8 cellular contexts compared by ENCODE assay signal in genomic region chr20:50987493-50988210, GRCh38. TPM values are rescaled to one million over a fixed set of nuclear protein-coding genes. Genes with fewer than 3 reads are reported as not detected.
DNase-seq lines count a peak whose midpoint lies in the region; ATAC-seq, FAIRE-seq and TF ChIP-seq lines count a peak whose summit lies in the region.

No MANE protein-coding gene starts in this region.

- no TSS peak for BruUV-seq in HCT116 (replicated peaks; lab: Mats Ljungman, UMichigan)

- H3K4me3 ChIP-seq in HCT116 (replicated peaks in 1 of 2; ENCODE audit: low read depth in 1 of 2, low read length in 2 of 2) = peak overlapping the region; percentile 34 to 36
- H3K4me3 ChIP-seq in keratinocyte (ENCODE audit: control insufficient read depth in 2 of 3, extremely low read depth in 1 of 3, insufficient read depth in 2 of 3, low read depth in 1 of 3, low read length in 3 of 3) = no peak overlapping the region

- H3K9ac ChIP-seq in HCT116 (ENCODE audit: low read length) (peak overlapping the region; percentile 15; the same call in 1 of the 2 replicates), keratinocyte (ENCODE audit: control insufficient read depth, extremely low read depth, insufficient read depth, low read length) (peak overlapping the region; percentile 2)

- CTCF ChIA-PET in HCT116 (lab: Charles Lee) = interaction anchor here (0.6 to 4.8 kb wide), 57 partner anchors 9 to 1141 kb away, joined by 3 to 106 read pairs (median 4); partner anchors contain the start of genes BCAS4, DPM1 and MOCS3

- in situ Hi-C loops in T47D (cut with HindIII; ENCODE audit: low pct_unique_long_range_greater_than_20kb, low sequenced_read_pairs) = no loop called here

- H3K27ac ChIP-seq in HCT116 (ENCODE audit: low read depth, low read length) (no peak overlapping the region), VCaP (no peak overlapping the region), keratinocyte (ENCODE audit: control insufficient read depth, insufficient read depth, low read length) (no peak overlapping the region)

- H3K79me2 ChIP-seq in HCT116 (ENCODE audit: insufficient read depth, low read length) (no peaks in the 10 kb centered on the region), keratinocyte (ENCODE audit: control insufficient read depth, insufficient read depth, low read length) (no peaks in the 10 kb centered on the region)

- H3K9me3 ChIP-seq in HCT116 (ENCODE audit: control insufficient read depth in 1 of 2, insufficient read depth in 1 of 2, low read depth in 1 of 2, low read length in 2 of 2) = no peaks in the 10 kb centered on the region
- H3K9me3 ChIP-seq in keratinocyte (ENCODE audit: control insufficient read depth, low read depth, low read length) = no peaks in the 10 kb centered on the region

- H3K4me2 ChIP-seq in HCT116 (ENCODE audit: low read length) (peak overlapping the region; percentile 71), keratinocyte (ENCODE audit: control insufficient read depth, extremely low read depth, insufficient read depth, low read depth, low read length) (peak overlapping the region; percentile 28)

- H3K36me3 ChIP-seq in HCT116 (ENCODE audit: control insufficient read depth in 1 of 2, insufficient read depth in 2 of 2, low read length in 2 of 2) (no peaks in the 10 kb centered on the region), keratinocyte (ENCODE audit: control insufficient read depth in 2 of 2, extremely low read depth in 1 of 2, insufficient read depth in 2 of 2, low read length in 2 of 2) (no peaks in the 10 kb centered on the region)

- TF ChIP-seq CTCF in HCT116 (IDR thresholded peaks at IDR 0.05 in 2 of 3, conservative IDR thresholded peaks at IDR 0.05 in 1 of 3; ENCODE audit: borderline replicate concordance in 1 of 3, insufficient read depth in 1 of 3, low read depth in 2 of 3, low read length in 2 of 3) = peak; percentile 80 to 89 (median 86)
- TF ChIP-seq CTCF in VCaP (conservative IDR thresholded peaks at IDR 0.05) = peak; percentile 95
- TF ChIP-seq CTCF in keratinocyte (optimal IDR thresholded peaks at IDR 0.05 in 1 of 3, IDR thresholded peaks at IDR 0.05 in 1 of 3, conservative IDR thresholded peaks at IDR 0.05 in 1 of 3; ENCODE audit: extremely low read depth in 1 of 3, insufficient read depth in 2 of 3, low read length in 3 of 3) = peak; percentile 77 to 93 (median 91)

- peak; percentile 83 for FAIRE-seq in keratinocyte (lab: Jason Lieb, UNC)

- no peaks in the 10 kb centered on the region for H3K9me2 ChIP-seq in HCT116 (ENCODE audit: insufficient read depth)

- H3K4me1 ChIP-seq in HCT116 (ENCODE audit: control insufficient read depth in 1 of 2, insufficient read depth in 2 of 2, low read length in 2 of 2) (peaks cover 0 to 9% of the 10 kb centered on the region in 2 experiments; a peak in 1 of 4 replicates), keratinocyte (ENCODE audit: control insufficient read depth, extremely low read depth, insufficient read depth, low read length) (peaks cover 12% of the 10 kb centered on the region)

- H2AFZ ChIP-seq in HCT116 (ENCODE audit: low read depth, low read length, poor library complexity, severe bottlenecking) (peak overlapping the region; percentile 27), keratinocyte (ENCODE audit: control insufficient read depth, low read length) (peak overlapping the region; percentile 54)

- RAD21 ChIA-PET in HCT116 (lab: Charles Lee; ENCODE audit: low non-redundant PET in 1 of 2, low total read pairs in 2 of 2, uncharacterized antibody in 2 of 2, unreplicated experiment in 2 of 2) = interaction anchor here (0.6 to 1.7 kb wide), 18 partner anchors 11 to 1163 kb away, joined by 3 to 15 read pairs (median 4); partner anchors contain the start of gene BCAS4 (in 1 of the 2)

- no peaks in the 10 kb centered on the region for H3K27me3 ChIP-seq in HCT116 (ENCODE audit: insufficient read depth, low read length)
- H3K27me3 ChIP-seq in keratinocyte (ENCODE audit: control insufficient read depth, extremely low read depth, insufficient read depth, low read length) = no peaks in the 10 kb centered on the region

- no peaks in the 10 kb centered on the region for H3K9me1 ChIP-seq in keratinocyte (ENCODE audit: control insufficient read depth, extremely low read depth, insufficient read depth, low read length)

- TF ChIP-seq POLR2A in HCT116 (IDR thresholded peaks at IDR 0.05; ENCODE audit: borderline replicate concordance, extremely low read depth, insufficient read depth, insufficient read length) = no peak

- DNase-seq in COLO668 (lab: John Stamatoyannopoulos, UW; ENCODE audit: unreplicated experiment) = peak; percentile 71
- peak; percentile 92 for DNase-seq in HCT116 (ENCODE audit: low read depth, low spot score)
- DNase-seq in NCI-H2227 (lab: John Stamatoyannopoulos, UW; ENCODE audit: unreplicated experiment) = peak; percentile 88
- DNase-seq in T47D (ENCODE audit: low read depth in 1 of 2, low spot score in 1 of 2) = peak; percentile 66 to 92
- DNase-seq in keratinocyte (ENCODE audit: low read depth, low spot score) = peak; percentile 75
- DNase-seq in stimulated activated CD4-positive, alpha-beta T cell treated with anti-CD3 and anti-CD28 coated beads, Interleukin-2, amount 100 ng/mL, for 24 hours = peak; percentile 48 to 74

- intact Hi-C loops in HCT116 (cut with micrococcal nuclease) = loop anchor here (1.0 to 10.0 kb wide), 6 partner anchors 319 to 1096 kb away; no protein-coding TSS in a partner anchor

- POLR2A ChIA-PET in HCT116 (lab: Charles Lee) = interaction anchor here (0.9 to 1.7 kb wide), 5 partner anchors 29 to 379 kb away, joined by 3 to 6 read pairs (median 4); partner anchors contain the start of genes DPM1 and MOCS3

- peak; percentile 97 for ATAC-seq in HCT116
- no peak for ATAC-seq in HG03025 (IDR thresholded peaks at IDR 0.05; ENCODE audit: low FRiP score, unreplicated experiment)

- peak; percentile 96 for TF ChIP-seq RAD21 in HCT116 (IDR thresholded peaks at IDR 0.05; ENCODE audit: low read depth)

- dilution Hi-C loops in keratinocyte (cut with MboI; ENCODE audit: extremely low pct_ligation_motif_present, low sequenced_read_pairs) = no loop called here

- H4K20me1 ChIP-seq in HCT116 (ENCODE audit: insufficient read depth) (no peaks in the 10 kb centered on the region), keratinocyte (ENCODE audit: control insufficient read depth, extremely low read depth, insufficient read depth, low read length) (no peaks in the 10 kb centered on the region)

TF ChIP-seq in HCT116, 20 proteins besides CTCF, POLR2A, EP300 and RAD21 (continues in another document):
- TF ChIP-seq FOSL1 (IDR thresholded peaks at IDR 0.05; ENCODE audit: low read depth) = no peak
- peak; percentile 25 for TF ChIP-seq TCF7L2 (IDR thresholded peaks at IDR 0.05; ENCODE audit: borderline replicate concordance, extremely low read depth, insufficient read depth, insufficient read length)
- no peak for TF ChIP-seq JUND (IDR thresholded peaks at IDR 0.05)
- no peak for TF ChIP-seq CBX3 (IDR thresholded peaks at IDR 0.05; ENCODE audit: low read depth)
- TF ChIP-seq EGR1 (IDR thresholded peaks at IDR 0.05; ENCODE audit: low read depth) = no peak
- TF ChIP-seq ATF3 (IDR thresholded peaks at IDR 0.05) = no peak
- no peak for TF ChIP-seq ZFX (IDR thresholded peaks at IDR 0.05)
- no peak for TF ChIP-seq SRF (IDR thresholded peaks at IDR 0.05; ENCODE audit: low read depth)

RNA-seq across cellular contexts. Expression of gene MOCS3, which starts 29.0 kb away (rescaled TPM):
- total RNA-seq in HCT116 (2021; ENCODE audit: unreplicated experiment) = 6.4 TPM
- polyA plus RNA-seq in HCT116 (2012) = 2.9 and 3.4 TPM in 2 replicates
- polyA plus RNA-seq in keratinocyte = 4.0 to 5.8 TPM (median 4.5 TPM) in 3 replicates
- 1.1 TPM for polyA plus RNA-seq in keratinocyte (2011; ENCODE audit: low read depth)
- 3.1 and 3.4 TPM in 2 replicates for polyA plus RNA-seq in keratinocyte (2011; cell fraction: cytosol; rRNA removed)
- polyA plus RNA-seq in keratinocyte (2011; cell fraction: nucleus; rRNA removed) = 4.7 and 5.6 TPM in 2 replicates
- 2.8 and 5.2 TPM in 2 replicates for polyA plus RNA-seq in keratinocyte (2012; ENCODE audit: low replicate concordance)
- polyA minus RNA-seq in keratinocyte = 6.3 to 10.3 TPM (median 7.0 TPM) in 3 replicates
- polyA minus RNA-seq in keratinocyte (2011; cell fraction: cytosol; rRNA and poly(A)+ RNA removed) = 8.2 TPM
- 7.5 and 8.1 TPM in 2 replicates for polyA minus RNA-seq in keratinocyte (2011; cell fraction: nucleus; rRNA and poly(A)+ RNA removed)

RNA-seq across cellular contexts. Expression of gene DPM1, which starts 29.3 kb away (rescaled TPM):
- 65.5 TPM for total RNA-seq in HCT116 (2021; ENCODE audit: unreplicated experiment)
- 34.6 and 52.8 TPM in 2 replicates for polyA plus RNA-seq in HCT116 (2012)
- polyA plus RNA-seq in keratinocyte = 57.2 to 99.4 TPM (median 78.0 TPM) in 3 replicates
- polyA plus RNA-seq in keratinocyte (2011; ENCODE audit: low read depth) = 54.8 TPM
- polyA plus RNA-seq in keratinocyte (2011; cell fraction: cytosol; rRNA removed) = 52.2 and 67.8 TPM in 2 replicates
- polyA plus RNA-seq in keratinocyte (2011; cell fraction: nucleus; rRNA removed) = 56.3 and 100 TPM in 2 replicates
- polyA plus RNA-seq in keratinocyte (2012; ENCODE audit: low replicate concordance) = 64.9 and 71.9 TPM in 2 replicates
- 4.3 to 21.9 TPM (median 14.2 TPM) in 3 replicates for polyA minus RNA-seq in keratinocyte
- polyA minus RNA-seq in keratinocyte (2011; cell fraction: cytosol; rRNA and poly(A)+ RNA removed) = 26.7 TPM
- 16.5 and 22.0 TPM in 2 replicates for polyA minus RNA-seq in keratinocyte (2011; cell fraction: nucleus; rRNA and poly(A)+ RNA removed)

RNA-seq across cellular contexts. Expression of gene KCNG1, which starts 35.3 kb away (rescaled TPM):
- 54.6 TPM for total RNA-seq in HCT116 (2021; ENCODE audit: unreplicated experiment)
- polyA plus RNA-seq in HCT116 (2012) = 80.8 and 83.2 TPM in 2 replicates
- 2.3 to 4.6 TPM (median 2.5 TPM) in 3 replicates for polyA plus RNA-seq in keratinocyte
- polyA plus RNA-seq in keratinocyte (2011; ENCODE audit: low read depth) = 12.0 TPM
- polyA plus RNA-seq in keratinocyte (2011; cell fraction: cytosol; rRNA removed) = 3.1 and 4.9 TPM in 2 replicates
- polyA plus RNA-seq in keratinocyte (2011; cell fraction: nucleus; rRNA removed) = 3.8 and 4.3 TPM in 2 replicates
- 2.7 and 24.5 TPM in 2 replicates for polyA plus RNA-seq in keratinocyte (2012; ENCODE audit: low replicate concordance)
- polyA minus RNA-seq in keratinocyte = 1.7 to 3.1 TPM (median 3.0 TPM) in 3 replicates
- polyA minus RNA-seq in keratinocyte (2011; cell fraction: cytosol; rRNA and poly(A)+ RNA removed) = 11.9 TPM
- 1.5 and 3.2 TPM in 2 replicates for polyA minus RNA-seq in keratinocyte (2011; cell fraction: nucleus; rRNA and poly(A)+ RNA removed)

RNA-seq across cellular contexts. Expression of gene ADNP, which starts 56.4 kb away (rescaled TPM):
- total RNA-seq in HCT116 (2021; ENCODE audit: unreplicated experiment) = 85.9 TPM
- polyA plus RNA-seq in HCT116 (2012) = 34.3 and 46.9 TPM in 2 replicates
- polyA plus RNA-seq in keratinocyte = 21.6 to 31.3 TPM (median 29.3 TPM) in 3 replicates
- 29.4 TPM for polyA plus RNA-seq in keratinocyte (2011; ENCODE audit: low read depth)
- polyA plus RNA-seq in keratinocyte (2011; cell fraction: cytosol; rRNA removed) = 18.1 and 33.5 TPM in 2 replicates
- 59.4 and 69.7 TPM in 2 replicates for polyA plus RNA-seq in keratinocyte (2011; cell fraction: nucleus; rRNA removed)
- 34.7 and 35.3 TPM in 2 replicates for polyA plus RNA-seq in keratinocyte (2012; ENCODE audit: low replicate concordance)
- 31.1 to 61.9 TPM (median 31.2 TPM) in 3 replicates for polyA minus RNA-seq in keratinocyte
- polyA minus RNA-seq in keratinocyte (2011; cell fraction: cytosol; rRNA and poly(A)+ RNA removed) = 16.7 TPM
- 31.7 and 73.8 TPM in 2 replicates for polyA minus RNA-seq in keratinocyte (2011; cell fraction: nucleus; rRNA and poly(A)+ RNA removed)

Comparison
In these comparisons a context has a peak if more than half of its experiments do, and no peak if none do; other contexts are left out.
1. H3K4me3 ChIP-seq: peak in HCT116 (2 of 2); none in keratinocyte (0 of 3).
2. Peak in every context shown above with its lines, with median percentiles within 50 percentile points of each other: DNase-seq and CTCF ChIP-seq.